17 cellular contexts compared by ENCODE assay signal in the genomic region with DNA sequence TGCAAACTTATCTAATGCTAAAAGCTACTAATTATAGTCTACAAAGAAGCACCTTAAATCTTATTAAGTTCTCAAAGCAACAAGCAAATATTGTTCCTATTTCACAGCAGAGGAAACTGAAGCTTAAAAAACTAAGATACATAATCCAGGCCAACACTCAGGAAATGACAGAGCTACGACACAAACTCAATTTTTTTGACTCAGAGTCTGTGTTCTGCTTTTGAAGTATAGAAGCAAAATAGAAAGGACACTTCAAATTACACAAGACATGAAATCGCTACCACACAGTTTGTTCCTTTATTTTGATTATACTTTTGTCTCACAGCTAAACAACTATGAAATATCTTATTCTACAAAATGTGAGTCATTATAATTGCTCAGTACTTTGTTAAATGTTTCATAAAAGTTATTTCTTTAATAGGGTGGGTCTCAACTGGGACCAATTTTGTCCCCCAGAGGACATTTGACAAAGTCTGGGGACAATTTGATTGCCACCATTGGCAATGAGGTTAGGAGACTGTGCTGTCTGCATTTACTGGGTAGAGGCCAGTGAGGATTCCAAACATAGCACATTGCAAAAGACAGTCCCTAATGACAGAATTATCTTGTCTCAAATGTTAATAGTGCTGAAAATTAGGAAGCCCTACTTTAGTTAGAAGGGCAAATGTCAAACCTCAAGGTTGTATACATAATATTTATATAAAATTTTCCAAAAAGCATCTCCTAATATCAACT.
A peak's percentile ranks its signal among the peaks of the same experiment; 100 is the strongest.
DNase-seq lines count a peak whose midpoint lies in the region; ATAC-seq and TF ChIP-seq lines count a peak whose summit lies in the region.
"Had no signal": no experiment of that assay in that cellular context is flagged by ENCODE, and none has a peak within 500 bp of the region (broad histone marks: within the 10 kb centered on the region; RNA-seq: fewer than 3 reads in every experiment).

No MANE protein-coding gene starts in this region.

- no peak overlapping the region for H2BK120ac ChIP-seq in mesenchymal stem cell (ENCODE audit: low read depth, low read length)

- no peaks in the 10 kb centered on the region for H3K79me2 ChIP-seq in ACC112 (ENCODE audit: control insufficient read depth, insufficient read depth, low read length, unreplicated experiment)
- H3K79me2 ChIP-seq in PC-9 (ENCODE audit: low read depth), result no peaks in the 10 kb centered on the region

- H4K91ac ChIP-seq in mesenchymal stem cell (ENCODE audit: low read length), result no peak overlapping the region

- H2AFZ ChIP-seq in ACC112 (ENCODE audit: low read length, unreplicated experiment), result peak overlapping the region; percentile 40
- no peak overlapping the region for H2AFZ ChIP-seq in mesenchymal stem cell (ENCODE audit: low read depth, low read length)
- no peak overlapping the region for H2AFZ ChIP-seq in PC-9

- POLR2A ChIA-PET in PC-9 (lab: Charles Lee; ENCODE audit: unreplicated experiment), result no interaction called here

- no peak overlapping the region for H3K23ac ChIP-seq in mesenchymal stem cell (ENCODE audit: low read length in 2 of 2)

- no peak for ATAC-seq in GM19035 (IDR thresholded peaks at IDR 0.05; ENCODE audit: unreplicated experiment)
- ATAC-seq: activated T-cell treated with anti-CD3 and anti-CD28 coated beads, Interleukin-2, amount 50 U/mL, for 4 hours; stimulated activated naive CD8-positive, alpha-beta T cell treated with anti-CD3 and anti-CD28 coated beads, Interleukin-15, amount 100 ng/mL, for 72 hours had no signal

- BruUV-seq in PC-9 (replicated peaks; lab: Mats Ljungman, UMichigan), result no TSS peak

- no peak overlapping the region for H4K8ac ChIP-seq in mesenchymal stem cell (ENCODE audit: low read length)

- H3K4me3 ChIP-seq in ACC112 (ENCODE audit: low read depth, low read length) (peak overlapping the region; percentile 32; the same call in 1 of the 2 replicates), mesenchymal stem cell (ENCODE audit: insufficient read depth in 1 of 2, low read depth in 1 of 2, low read length in 2 of 2) (no peak overlapping the region), PC-9 (no peak overlapping the region)
- H3K4me3 ChIP-seq: prostate gland, SK-N-MC, uterus had no signal

- no peaks in the 10 kb centered on the region for H3K27me3 ChIP-seq in ACC112 (ENCODE audit: insufficient read depth, low read length)
- H3K27me3 ChIP-seq in mesenchymal stem cell (ENCODE audit: control insufficient read depth in 1 of 2, insufficient read depth in 1 of 2, low read length in 2 of 2), result no peaks in the 10 kb centered on the region
- no peaks in the 10 kb centered on the region for H3K27me3 ChIP-seq in PC-9 (ENCODE audit: insufficient read depth, low read depth)
- H3K27me3 ChIP-seq: uterus had no signal

- no peak overlapping the region for H3K14ac ChIP-seq in mesenchymal stem cell (ENCODE audit: low read length in 2 of 2)

- no peak for TF ChIP-seq CTCF in PC-9 (conservative IDR thresholded peaks at IDR 0.05)

- H3K4me2 ChIP-seq in mesenchymal stem cell (ENCODE audit: low read length, poor library complexity, severe bottlenecking) (no peak overlapping the region), PC-9 (no peak overlapping the region)

- peaks cover 2% of the 10 kb centered on the region for H3K79me1 ChIP-seq in mesenchymal stem cell (replicated peaks; ENCODE audit: low read length, poor library complexity, severe bottlenecking)

- intact Hi-C loops in PC-9 (cut with micrococcal nuclease; ENCODE audit: unreplicated experiment), result no loop called here

- H2BK15ac ChIP-seq in mesenchymal stem cell (ENCODE audit: low read depth, poor library complexity, severe bottlenecking), result no peak overlapping the region

- WGBS in mesenchymal stem cell, result no CpG with 5 or more reads among the region's 2 CpGs

- H3F3A ChIP-seq in PC-9 (ENCODE audit: insufficient read depth, low read depth), result no peaks in the 10 kb centered on the region

- peak overlapping the region; percentile 44 for H3K9ac ChIP-seq in mesenchymal stem cell (ENCODE audit: low read length)

- no peak overlapping the region for H2BK12ac ChIP-seq in mesenchymal stem cell (ENCODE audit: low read length in 2 of 2)

- peaks cover 22% of the 10 kb centered on the region for H3K4me1 ChIP-seq in ACC112 (ENCODE audit: control insufficient read depth, insufficient read depth, low read length, unreplicated experiment)
- peaks cover 7% of the 10 kb centered on the region for H3K4me1 ChIP-seq in mesenchymal stem cell (ENCODE audit: control insufficient read depth, insufficient read depth, low read depth, low read length)
- no peaks in the 10 kb centered on the region for H3K4me1 ChIP-seq in PC-9 (replicated peaks; ENCODE audit: insufficient read depth)
- H3K4me1 ChIP-seq: prostate gland, uterus had no signal

- no peaks in the 10 kb centered on the region for H4K20me1 ChIP-seq in PC-9 (ENCODE audit: insufficient read depth)

- no peaks in the 10 kb centered on the region for H3K9me2 ChIP-seq in PC-9 (ENCODE audit: insufficient read depth)

- no peak overlapping the region for H3K4ac ChIP-seq in mesenchymal stem cell (ENCODE audit: low read depth in 1 of 2, low read length in 2 of 2)

- no peaks in the 10 kb centered on the region for H3K36me3 ChIP-seq in ACC112 (ENCODE audit: insufficient read depth, low read length)
- peaks cover 0 to 5% of the 10 kb centered on the region in 2 experiments for H3K36me3 ChIP-seq in mesenchymal stem cell (ENCODE audit: control insufficient read depth in 1 of 2, insufficient read depth in 2 of 2, low read depth in 1 of 2, low read length in 2 of 2)
- H3K36me3 ChIP-seq in PC-9 (ENCODE audit: low read depth), result no peaks in the 10 kb centered on the region
- H3K36me3 ChIP-seq: prostate gland, uterus had no signal

- H2BK5ac ChIP-seq in mesenchymal stem cell (ENCODE audit: low read depth, low read length, poor library complexity, severe bottlenecking), result peak overlapping the region; percentile 90

- CTCF ChIA-PET in PC-9 (lab: Charles Lee), result no interaction called here

- DNase-seq in KG1 (lab: John Stamatoyannopoulos, UW) (peak; percentile 34), dermis blood vessel endothelial cell (peak; percentile 15), mesenchymal stem cell (peak; percentile 15), AG20443 (ENCODE audit: low spot score) (no peak), PC-9 (no peak)
- DNase-seq in activated naive CD4-positive, alpha-beta T cell (lab: John Stamatoyannopoulos, UW), result no peak
- DNase-seq: activated T-cell treated with anti-CD3 and anti-CD28 coated beads, Interleukin-2, amount 50 U/mL, for 4 hours; GOT3; hippocampal formation; NCI-H187; NCI-H446; stimulated activated naive CD8-positive, alpha-beta T cell treated with anti-CD3 and anti-CD28 coated beads, Interleukin-15, amount 100 ng/mL, for 72 hours; uterus had no signal

- H3K9me3 ChIP-seq in mesenchymal stem cell (ENCODE audit: control insufficient read depth, low read length) (no peaks in the 10 kb centered on the region), PC-9 (ENCODE audit: insufficient read depth, low read depth) (no peaks in the 10 kb centered on the region)
- H3K9me3 ChIP-seq: prostate gland, uterus had no signal

- H3K27ac ChIP-seq in ACC112 (ENCODE audit: low read depth, low read length), result peak overlapping the region; percentile 24
- H3K27ac ChIP-seq in mesenchymal stem cell (ENCODE audit: low read length, poor library complexity, severe bottlenecking), result peak overlapping the region; percentile 74
- no peak overlapping the region for H3K27ac ChIP-seq in PC-9
- H3K27ac ChIP-seq: prostate gland, SK-N-MC, uterus had no signal

- H3K18ac ChIP-seq in mesenchymal stem cell (ENCODE audit: low read depth in 1 of 2, low read length in 2 of 2), result no peak overlapping the region

- H2AK5ac ChIP-seq in mesenchymal stem cell (ENCODE audit: low read length, severe bottlenecking), result peak overlapping the region; percentile 91

Comparison
In these comparisons a context has a peak if more than half of its experiments do, and no peak if none do; other contexts are left out.
1. DNase-seq: peak in KG1 (single experiment), dermis blood vessel endothelial cell (single experiment) and mesenchymal stem cell (single experiment); none in AG20443 (single experiment), activated naive CD4-positive, alpha-beta T cell (0 of 4) and PC-9 (0 of 2).